3 cellular contexts compared by ENCODE assay signal in the genomic region with DNA sequence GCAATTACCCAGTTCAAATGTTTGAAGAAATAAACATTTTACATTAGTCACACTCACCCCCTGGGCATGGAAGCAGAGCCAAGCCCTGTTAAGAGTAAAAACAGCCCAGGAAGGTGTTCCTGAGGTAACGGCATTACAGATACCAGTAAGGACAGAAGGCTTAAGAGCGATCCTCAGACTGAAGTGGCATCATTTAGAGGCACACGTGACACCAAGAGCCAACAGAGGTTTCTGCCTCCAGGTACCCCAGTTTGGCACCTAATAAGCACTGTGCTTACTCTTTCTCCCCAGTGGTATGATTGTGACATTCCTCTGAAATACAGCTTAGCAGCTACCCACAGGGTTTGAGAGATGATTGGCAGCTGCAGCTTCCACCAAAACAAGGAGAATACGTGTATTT.
TF ChIP-seq lines count a peak whose summit lies in the region.

No MANE protein-coding gene starts in this region.

TF ChIP-seq in GM23338, 12 proteins besides CTCF, POLR2A, EP300 and RAD21 (continues in another document):
- TF ChIP-seq POLR2AphosphoS5 (IDR thresholded peaks at IDR 0.05; ENCODE audit: low read depth), result no peak
- TF ChIP-seq JUNB (IDR thresholded peaks at IDR 0.05; ENCODE audit: unreplicated experiment), result no peak
- TF ChIP-seq, protein P1, sequence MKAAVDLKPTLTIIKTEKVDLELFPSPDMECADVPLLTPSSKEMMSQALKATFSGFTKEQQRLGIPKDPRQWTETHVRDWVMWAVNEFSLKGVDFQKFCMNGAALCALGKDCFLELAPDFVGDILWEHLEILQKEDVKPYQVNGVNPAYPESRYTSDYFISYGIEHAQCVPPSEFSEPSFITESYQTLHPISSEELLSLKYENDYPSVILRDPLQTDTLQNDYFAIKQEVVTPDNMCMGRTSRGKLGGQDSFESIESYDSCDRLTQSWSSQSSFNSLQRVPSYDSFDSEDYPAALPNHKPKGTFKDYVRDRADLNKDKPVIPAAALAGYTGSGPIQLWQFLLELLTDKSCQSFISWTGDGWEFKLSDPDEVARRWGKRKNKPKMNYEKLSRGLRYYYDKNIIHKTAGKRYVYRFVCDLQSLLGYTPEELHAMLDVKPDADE (IDR thresholded peaks at IDR 0.05), result no peak
- no peak for TF ChIP-seq CREB1 (CRISPR knock-in tag; IDR thresholded peaks at IDR 0.05; ENCODE audit: low read depth)
- no peak for TF ChIP-seq NANOG (IDR thresholded peaks at IDR 0.05; ENCODE audit: borderline replicate concordance)
- TF ChIP-seq EZH2 (IDR thresholded peaks at IDR 0.05; ENCODE audit: low read depth, unreplicated experiment), result no peak
- TF ChIP-seq, protein P2, sequence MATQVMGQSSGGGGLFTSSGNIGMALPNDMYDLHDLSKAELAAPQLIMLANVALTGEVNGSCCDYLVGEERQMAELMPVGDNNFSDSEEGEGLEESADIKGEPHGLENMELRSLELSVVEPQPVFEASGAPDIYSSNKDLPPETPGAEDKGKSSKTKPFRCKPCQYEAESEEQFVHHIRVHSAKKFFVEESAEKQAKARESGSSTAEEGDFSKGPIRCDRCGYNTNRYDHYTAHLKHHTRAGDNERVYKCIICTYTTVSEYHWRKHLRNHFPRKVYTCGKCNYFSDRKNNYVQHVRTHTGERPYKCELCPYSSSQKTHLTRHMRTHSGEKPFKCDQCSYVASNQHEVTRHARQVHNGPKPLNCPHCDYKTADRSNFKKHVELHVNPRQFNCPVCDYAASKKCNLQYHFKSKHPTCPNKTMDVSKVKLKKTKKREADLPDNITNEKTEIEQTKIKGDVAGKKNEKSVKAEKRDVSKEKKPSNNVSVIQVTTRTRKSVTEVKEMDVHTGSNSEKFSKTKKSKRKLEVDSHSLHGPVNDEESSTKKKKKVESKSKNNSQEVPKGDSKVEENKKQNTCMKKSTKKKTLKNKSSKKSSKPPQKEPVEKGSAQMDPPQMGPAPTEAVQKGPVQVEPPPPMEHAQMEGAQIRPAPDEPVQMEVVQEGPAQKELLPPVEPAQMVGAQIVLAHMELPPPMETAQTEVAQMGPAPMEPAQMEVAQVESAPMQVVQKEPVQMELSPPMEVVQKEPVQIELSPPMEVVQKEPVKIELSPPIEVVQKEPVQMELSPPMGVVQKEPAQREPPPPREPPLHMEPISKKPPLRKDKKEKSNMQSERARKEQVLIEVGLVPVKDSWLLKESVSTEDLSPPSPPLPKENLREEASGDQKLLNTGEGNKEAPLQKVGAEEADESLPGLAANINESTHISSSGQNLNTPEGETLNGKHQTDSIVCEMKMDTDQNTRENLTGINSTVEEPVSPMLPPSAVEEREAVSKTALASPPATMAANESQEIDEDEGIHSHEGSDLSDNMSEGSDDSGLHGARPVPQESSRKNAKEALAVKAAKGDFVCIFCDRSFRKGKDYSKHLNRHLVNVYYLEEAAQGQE (IDR thresholded peaks at IDR 0.05; ENCODE audit: unreplicated experiment), result no peak
- TF ChIP-seq ZNF114 (CRISPR knock-in tag; IDR thresholded peaks at IDR 0.05), result no peak

TF ChIP-seq in H1, 55 proteins besides CTCF, POLR2A, EP300 and RAD21:
- TF ChIP-seq, protein P3, sequence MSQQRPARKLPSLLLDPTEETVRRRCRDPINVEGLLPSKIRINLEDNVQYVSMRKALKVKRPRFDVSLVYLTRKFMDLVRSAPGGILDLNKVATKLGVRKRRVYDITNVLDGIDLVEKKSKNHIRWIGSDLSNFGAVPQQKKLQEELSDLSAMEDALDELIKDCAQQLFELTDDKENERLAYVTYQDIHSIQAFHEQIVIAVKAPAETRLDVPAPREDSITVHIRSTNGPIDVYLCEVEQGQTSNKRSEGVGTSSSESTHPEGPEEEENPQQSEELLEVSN (IDR thresholded peaks at IDR 0.05), result no peak
- no peak for TF ChIP-seq CTBP2 (IDR thresholded peaks at IDR 0.05; ENCODE audit: borderline replicate concordance, insufficient read depth, insufficient read length, low read length)
- no peak for TF ChIP-seq TBP (IDR thresholded peaks at IDR 0.05; ENCODE audit: low read depth, low read length)
- TF ChIP-seq GABPA (IDR thresholded peaks at IDR 0.05; ENCODE audit: borderline replicate concordance, insufficient read depth, low read length), result no peak
- TF ChIP-seq JUND (IDR thresholded peaks at IDR 0.05; ENCODE audit: low read length), result no peak
- no peak for TF ChIP-seq SIN3A (conservative IDR thresholded peaks at IDR 0.05 in 1 of 2, IDR thresholded peaks at IDR 0.05 in 1 of 2; ENCODE audit: low read depth in 1 of 2, low read length in 2 of 2)
- TF ChIP-seq CBX8 (IDR thresholded peaks at IDR 0.05; ENCODE audit: borderline replicate concordance, low read depth, low read length), result no peak

TF ChIP-seq in SK-N-SH, 30 proteins besides CTCF, POLR2A, EP300 and RAD21:
- TF ChIP-seq, protein P4, sequence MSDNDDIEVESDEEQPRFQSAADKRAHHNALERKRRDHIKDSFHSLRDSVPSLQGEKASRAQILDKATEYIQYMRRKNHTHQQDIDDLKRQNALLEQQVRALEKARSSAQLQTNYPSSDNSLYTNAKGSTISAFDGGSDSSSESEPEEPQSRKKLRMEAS (IDR thresholded peaks at IDR 0.05; ENCODE audit: low read depth), result no peak
- no peak for TF ChIP-seq NRF1 (IDR thresholded peaks at IDR 0.05; ENCODE audit: low read depth, low read length)
- TF ChIP-seq MEF2A (IDR thresholded peaks at IDR 0.05; ENCODE audit: borderline replicate concordance, low read depth), result no peak
- TF ChIP-seq TCF12 (IDR thresholded peaks at IDR 0.05), result no peak
